Comparison of ENCODE assay signal across 9 cellular contexts in the genomic region with DNA sequence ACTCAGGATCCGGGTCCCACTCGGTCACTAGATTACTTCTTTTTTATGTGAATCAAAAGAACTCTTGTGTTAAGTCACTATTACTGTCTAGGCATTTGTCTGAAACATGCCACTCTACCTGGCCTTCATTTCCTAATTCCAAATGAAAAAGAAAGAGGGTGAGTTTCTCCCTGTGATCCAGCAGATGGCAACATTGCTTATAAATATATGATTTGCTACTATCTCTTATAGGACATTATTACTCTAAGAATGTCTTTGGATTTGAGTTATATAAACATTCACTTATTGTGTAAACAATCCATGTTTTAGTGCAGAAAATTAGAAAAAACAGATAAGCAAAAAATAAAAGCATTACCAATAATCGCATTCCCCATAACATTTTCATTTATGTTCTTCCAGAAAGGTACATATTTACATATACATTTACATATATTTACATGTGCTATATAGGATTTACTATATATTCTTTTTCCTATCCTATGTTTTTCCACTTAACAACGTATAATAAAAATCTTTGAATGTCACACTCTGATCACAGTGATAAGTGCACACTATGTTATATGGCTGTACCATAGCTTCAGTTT.
A peak's percentile ranks its signal among the peaks of the same experiment; 100 is the strongest.
DNase-seq lines count a peak whose midpoint lies in the region; ATAC-seq and TF ChIP-seq lines count a peak whose summit lies in the region.
"Had no signal": no experiment of that assay in that cellular context is flagged by ENCODE, and none has a peak within 500 bp of the region (broad histone marks: within the 10 kb centered on the region; RNA-seq: fewer than 3 reads in every experiment).

No MANE protein-coding gene starts in this region.

- H3K27me3 Mint-ChIP-seq in glutamatergic neuron (ENCODE audit: unreplicated experiment): no peaks in the 10 kb centered on the region

- no peaks in the 10 kb centered on the region for H3F3A ChIP-seq in PC-3 (ENCODE audit: low read length, unreplicated experiment)

- H3K36me3 ChIP-seq in BJ (ENCODE audit: control insufficient read depth, insufficient read depth, low read length) (no peaks in the 10 kb centered on the region; the same call in 1 of the 2 replicates), PC-3 (ENCODE audit: low read depth, low read length) (no peaks in the 10 kb centered on the region)

- H3K4me3 ChIP-seq in BJ (ENCODE audit: low read depth, low read length) (no peak overlapping the region), PC-3 (ENCODE audit: low read length) (no peak overlapping the region)

- no peaks in the 10 kb centered on the region for H3K4me1 ChIP-seq in PC-3 (ENCODE audit: insufficient read depth, low read length)

- no peak overlapping the region for H3K27ac ChIP-seq in PC-3 (ENCODE audit: low read length)

- H3K79me2 ChIP-seq in PC-3 (ENCODE audit: low read length): no peaks in the 10 kb centered on the region

- H4K20me1 ChIP-seq in PC-3 (ENCODE audit: low read length): no peaks in the 10 kb centered on the region

- no peaks in the 10 kb centered on the region for H3K36me3 Mint-ChIP-seq in glutamatergic neuron (ENCODE audit: unreplicated experiment)
- H3K36me3 Mint-ChIP-seq: activated naive CD8-positive, alpha-beta T cell had no signal

- H3K9me3 Mint-ChIP-seq in glutamatergic neuron (ENCODE audit: unreplicated experiment): no peaks in the 10 kb centered on the region

- H3K4me1 Mint-ChIP-seq in glutamatergic neuron (ENCODE audit: low read depth, unreplicated experiment): peaks cover under 1% of the 10 kb centered on the region

- no peak overlapping the region for H2AFZ ChIP-seq in PC-3 (ENCODE audit: low read length)

- no peak overlapping the region for H3K4me3 Mint-ChIP-seq in glutamatergic neuron (ENCODE audit: unreplicated experiment)
- H3K4me3 Mint-ChIP-seq: activated naive CD8-positive, alpha-beta T cell had no signal

- POLR2A ChIA-PET in BJ (lab: Charles Lee): no interaction called here
- POLR2A ChIA-PET in PC-3 (lab: Charles Lee; ENCODE audit: unreplicated experiment): no interaction called here

- H3K27ac Mint-ChIP-seq in glutamatergic neuron (ENCODE audit: unreplicated experiment): no peak overlapping the region
- H3K27ac Mint-ChIP-seq: activated naive CD8-positive, alpha-beta T cell had no signal

- no TSS peak for BruUV-seq in PC-3 (replicated peaks; lab: Mats Ljungman, UMichigan)

- H3K27me3 ChIP-seq in BJ (ENCODE audit: control insufficient read depth, insufficient read depth, low read length) (no peaks in the 10 kb centered on the region), PC-3 (ENCODE audit: low read length) (no peaks in the 10 kb centered on the region)

- intact Hi-C loops in PC-3 (cut with micrococcal nuclease) (no loop called here), cardiac septum (cut with DNase I) (no loop called here)

- no peaks in the 10 kb centered on the region for H3K9me3 ChIP-seq in PC-3 (ENCODE audit: low read length)

- no peak overlapping the region for H3K9ac ChIP-seq in PC-3 (ENCODE audit: low read length)

- no peak for DNase-seq in BJ (ENCODE audit: low read depth)
- peak; percentile 39 for DNase-seq in HCEC 1CT
- peak; percentile 26 for DNase-seq in PC-3
- no peak for DNase-seq in glutamatergic neuron
- no peak for DNase-seq in NCI-H128 (lab: John Stamatoyannopoulos, UW; ENCODE audit: unreplicated experiment)
- DNase-seq in anterior cingulate cortex (lab: John Stamatoyannopoulos, UW): no peak
- DNase-seq in cardiac septum (ENCODE audit: low spot score): no peak

- peak; percentile 66 for ATAC-seq in PC-3
- ATAC-seq in GM19023 (IDR thresholded peaks at IDR 0.05; ENCODE audit: unreplicated experiment): no peak

- H3K4me2 ChIP-seq in PC-3 (ENCODE audit: low read length): no peak overlapping the region

- H3K9me2 ChIP-seq in PC-3 (replicated peaks; ENCODE audit: low read length): no peaks in the 10 kb centered on the region

- CTCF ChIA-PET in BJ (lab: Yijun Ruan, JAX) (interaction anchor here (1.4 kb wide), 1 partner anchor 10 kb away, joined by 6 read pairs; no protein-coding TSS in a partner anchor), PC-3 (lab: Charles Lee) (no interaction called here)

- TF ChIP-seq CTCF in BJ (IDR thresholded peaks at IDR 0.05; ENCODE audit: insufficient read depth, low read depth, low read length) (peak; percentile 55), PC-3 (conservative IDR thresholded peaks at IDR 0.05; ENCODE audit: low read depth, low read length) (peak; percentile 68), glutamatergic neuron (IDR thresholded peaks at IDR 0.05; ENCODE audit: partially characterized antibody, unreplicated experiment) (peak; percentile 38)

Comparison
In these comparisons a context has a peak if more than half of its experiments do, and no peak if none do; other contexts are left out.
1. DNase-seq: peak in HCEC 1CT (single experiment) and PC-3 (single experiment); none in BJ (single experiment), glutamatergic neuron (single experiment), NCI-H128 (single experiment), anterior cingulate cortex (0 of 58) and cardiac septum (single experiment).
2. Peak in every context shown above with its lines, with median percentiles within 50 percentile points of each other: CTCF ChIP-seq.